18 cellular contexts compared by ENCODE assay signal in the genomic region with DNA sequence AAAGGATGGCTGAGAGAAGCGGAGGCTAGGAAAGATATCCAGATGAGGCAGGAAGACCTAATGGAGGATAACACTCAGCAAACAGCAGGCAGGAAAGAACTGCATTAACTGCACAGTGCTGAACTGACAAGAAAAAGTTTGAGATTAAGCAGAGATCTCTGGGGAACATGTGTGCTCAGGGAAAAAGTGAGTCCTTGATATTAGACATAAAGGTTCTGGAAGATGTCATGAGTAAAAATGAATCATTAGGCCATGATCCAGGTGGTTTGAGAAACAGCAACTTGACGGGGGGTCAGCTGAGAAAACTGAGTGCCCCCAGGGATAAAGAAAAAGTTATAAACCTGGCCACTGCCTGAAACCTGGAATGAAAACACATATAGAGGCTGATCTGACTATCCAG. TPM values are rescaled to one million over a fixed set of nuclear protein-coding genes. Genes with fewer than 3 reads are reported as not detected.
DNase-seq lines count a peak whose midpoint lies in the region; ATAC-seq, FAIRE-seq and TF ChIP-seq lines count a peak whose summit lies in the region.
"Had no signal": no experiment of that assay in that cellular context is flagged by ENCODE, and none has a peak within 500 bp of the region (broad histone marks: within the 10 kb centered on the region; RNA-seq: fewer than 3 reads in every experiment).

No MANE protein-coding gene starts in this region.

- no peak overlapping the region for H3K9ac ChIP-seq in PC-3 (ENCODE audit: low read length)
- H3K9ac ChIP-seq in keratinocyte (ENCODE audit: control insufficient read depth, extremely low read depth, insufficient read depth, low read length), result no peak overlapping the region

- H3K4me2 ChIP-seq in PC-3 (ENCODE audit: low read length) (peak overlapping the region; percentile 36), keratinocyte (ENCODE audit: control insufficient read depth, extremely low read depth, insufficient read depth, low read depth, low read length) (no peak overlapping the region)

- CTCF ChIA-PET in PC-3 (lab: Charles Lee), result no interaction called here

- no peaks in the 10 kb centered on the region for H3K9me3 Mint-ChIP-seq in central memory CD8-positive, alpha-beta T cell
- H3K9me3 Mint-ChIP-seq: CD4-positive, alpha-beta T cell had no signal

- H3K4me1 Mint-ChIP-seq in central memory CD8-positive, alpha-beta T cell, result peaks cover 11% of the 10 kb centered on the region

- intact Hi-C loops in PC-3 (cut with micrococcal nuclease) (no loop called here), posterior vena cava (cut with DNase I) (no loop called here)

- peaks cover 2% of the 10 kb centered on the region for H3K36me3 Mint-ChIP-seq in central memory CD8-positive, alpha-beta T cell (ENCODE audit: insufficient read depth)

- H3K27me3 Mint-ChIP-seq in central memory CD8-positive, alpha-beta T cell, result no peaks in the 10 kb centered on the region
- H3K27me3 Mint-ChIP-seq: CD4-positive, alpha-beta T cell had no signal

- H3K27me3 ChIP-seq in PC-3 (ENCODE audit: low read length) (no peaks in the 10 kb centered on the region), keratinocyte (ENCODE audit: control insufficient read depth, extremely low read depth, insufficient read depth, low read length) (no peaks in the 10 kb centered on the region)
- H3K27me3 ChIP-seq: BE2C had no signal

- no peaks in the 10 kb centered on the region for H3K9me2 ChIP-seq in PC-3 (replicated peaks; ENCODE audit: low read length)

- peak overlapping the region; percentile 47 for H3K27ac ChIP-seq in PC-3 (ENCODE audit: low read length)
- no peak overlapping the region for H3K27ac ChIP-seq in keratinocyte (ENCODE audit: control insufficient read depth, insufficient read depth, low read length)
- H3K27ac ChIP-seq: RWPE1 had no signal

- dilution Hi-C loops in keratinocyte (cut with MboI; ENCODE audit: extremely low pct_ligation_motif_present, low sequenced_read_pairs), result no loop called here

- no peaks in the 10 kb centered on the region for H3K9me1 ChIP-seq in keratinocyte (ENCODE audit: control insufficient read depth, extremely low read depth, insufficient read depth, low read length)

- no TSS peak for BruUV-seq in PC-3 (replicated peaks; lab: Mats Ljungman, UMichigan)

- H2AFZ ChIP-seq in PC-3 (ENCODE audit: low read length), result no peak overlapping the region
- no peak overlapping the region for H2AFZ ChIP-seq in keratinocyte (ENCODE audit: control insufficient read depth, low read length)

- H4K20me1 ChIP-seq in PC-3 (ENCODE audit: low read length) (no peaks in the 10 kb centered on the region), keratinocyte (ENCODE audit: control insufficient read depth, extremely low read depth, insufficient read depth, low read length) (no peaks in the 10 kb centered on the region)

- no peaks in the 10 kb centered on the region for H3K9me3 ChIP-seq in PC-3 (ENCODE audit: low read length)
- H3K9me3 ChIP-seq in keratinocyte (ENCODE audit: control insufficient read depth, low read depth, low read length), result no peaks in the 10 kb centered on the region
- H3K9me3 ChIP-seq: BE2C had no signal

- no peak overlapping the region for H3K4me3 Mint-ChIP-seq in central memory CD8-positive, alpha-beta T cell
- H3K4me3 Mint-ChIP-seq: CD4-positive, alpha-beta T cell had no signal

- ATAC-seq in PC-3 (0 out of 2 replicates have a peak, but pooled peaks have one; percentile 4), HG03045 (IDR thresholded peaks at IDR 0.05; ENCODE audit: unreplicated experiment) (no peak)
- ATAC-seq in central memory CD8-positive, alpha-beta T cell (replicated peaks; ENCODE audit: extremely low read depth, poor library complexity, severe bottlenecking), result no peak

- TF ChIP-seq CTCF in PC-3 (conservative IDR thresholded peaks at IDR 0.05; ENCODE audit: low read depth, low read length), result no peak
- TF ChIP-seq CTCF in keratinocyte (optimal IDR thresholded peaks at IDR 0.05 in 1 of 3, IDR thresholded peaks at IDR 0.05 in 1 of 3, conservative IDR thresholded peaks at IDR 0.05 in 1 of 3; ENCODE audit: extremely low read depth in 1 of 3, insufficient read depth in 2 of 3, low read length in 3 of 3), result no peak

- H3K4me3 ChIP-seq in PC-3 (ENCODE audit: low read length) (no peak overlapping the region), keratinocyte (ENCODE audit: control insufficient read depth in 2 of 3, extremely low read depth in 1 of 3, insufficient read depth in 2 of 3, low read depth in 1 of 3, low read length in 3 of 3) (no peak overlapping the region)

- H3K27ac Mint-ChIP-seq in central memory CD8-positive, alpha-beta T cell (ENCODE audit: low read depth), result peak overlapping the region; percentile 6
- H3K27ac Mint-ChIP-seq: CD4-positive, alpha-beta T cell had no signal

- FAIRE-seq in keratinocyte (lab: Jason Lieb, UNC), result peak; percentile 55

- H3K36me3 ChIP-seq in PC-3 (ENCODE audit: low read depth, low read length) (no peaks in the 10 kb centered on the region), keratinocyte (ENCODE audit: control insufficient read depth in 2 of 2, extremely low read depth in 1 of 2, insufficient read depth in 2 of 2, low read length in 2 of 2) (no peaks in the 10 kb centered on the region)
- H3K36me3 ChIP-seq: BE2C had no signal

- H3K4me1 ChIP-seq in PC-3 (ENCODE audit: insufficient read depth, low read length), result peaks cover 56% of the 10 kb centered on the region
- peaks cover 28% of the 10 kb centered on the region for H3K4me1 ChIP-seq in keratinocyte (ENCODE audit: control insufficient read depth, extremely low read depth, insufficient read depth, low read length)

- H3F3A ChIP-seq in PC-3 (ENCODE audit: low read length, unreplicated experiment), result no peaks in the 10 kb centered on the region

- DNase-seq in Daoy (ENCODE audit: low read depth), result peak; percentile 20
- peak; percentile 80 for DNase-seq in PC-3
- DNase-seq in central memory CD8-positive, alpha-beta T cell (ENCODE audit: low spot score in 2 of 2), result no peak
- no peak for DNase-seq in keratinocyte (ENCODE audit: low read depth, low spot score)
- DNase-seq in amygdala (lab: John Stamatoyannopoulos, UW), result no peak
- no peak for DNase-seq in anterior cingulate cortex (lab: John Stamatoyannopoulos, UW)
- DNase-seq in posterior vena cava (ENCODE audit: low spot score), result no peak
- DNase-seq: 8988T; BE2C; CD4-positive, alpha-beta T cell; KG1; NCI-H1092; NCI-H146; NCI-H2081; NCI-H748 treated with DMSO at 0.1 percent for 48 hours; OCI-M1 had no signal

- H3K79me2 ChIP-seq in PC-3 (ENCODE audit: low read length) (no peaks in the 10 kb centered on the region), keratinocyte (ENCODE audit: control insufficient read depth, insufficient read depth, low read length) (no peaks in the 10 kb centered on the region)

- POLR2A ChIA-PET in PC-3 (lab: Charles Lee; ENCODE audit: unreplicated experiment), result no interaction called here

RNA-seq across cellular contexts. Expression of gene ANK3, which starts 27.3 kb away (rescaled TPM):
- total RNA-seq in Daoy (2014; rRNA removed; shearing (Covaris generic)), result 15.0 and 15.9 TPM in 2 replicates
- total RNA-seq in PC-3 (2014; rRNA removed), result 29.5 and 33.6 TPM in 2 replicates
- 8.2 to 9.1 TPM (median 8.3 TPM) in 3 replicates for polyA plus RNA-seq in keratinocyte
- 24.9 TPM for polyA plus RNA-seq in keratinocyte (2011; ENCODE audit: low read depth)
- 4.8 and 8.0 TPM in 2 replicates for polyA plus RNA-seq in keratinocyte (2011; cell fraction: cytosol; rRNA removed)
- 11.4 and 14.2 TPM in 2 replicates for polyA plus RNA-seq in keratinocyte (2011; cell fraction: nucleus; rRNA removed)
- 5.9 and 7.2 TPM in 2 replicates for polyA plus RNA-seq in keratinocyte (2012; ENCODE audit: low replicate concordance)
- 8.6 to 32.0 TPM (median 27.7 TPM) in 3 replicates for polyA minus RNA-seq in keratinocyte
- 9.8 TPM for polyA minus RNA-seq in keratinocyte (2011; cell fraction: cytosol; rRNA and poly(A)+ RNA removed)
- polyA minus RNA-seq in keratinocyte (2011; cell fraction: nucleus; rRNA and poly(A)+ RNA removed), result 23.5 and 49.6 TPM in 2 replicates
- total RNA-seq in posterior vena cava, result 1 to 10 TPM; 5.7 to 6.1 TPM

Comparison
In these comparisons a context has a peak if more than half of its experiments do, and no peak if none do; other contexts are left out.
1. DNase-seq: peak in Daoy (single experiment) and PC-3 (single experiment); none in central memory CD8-positive, alpha-beta T cell (0 of 2), keratinocyte (single experiment), amygdala (0 of 56), anterior cingulate cortex (0 of 58) and posterior vena cava (single experiment).